ENCODE assay signal across 1 cellular context in genomic region chr3:25962255-25962654, GRCh38.
TF ChIP-seq lines count a peak whose summit lies in the region.

No MANE protein-coding gene starts in this region.

TF ChIP-seq in H1, 55 proteins besides CTCF, POLR2A, EP300 and RAD21 (continued from another document):
- TF ChIP-seq CHD7 (IDR thresholded peaks at IDR 0.05; ENCODE audit: insufficient replicate concordance, low read length): no peak
